ENCODE assay signal across 20 cellular contexts in genomic region chr3:129235310-129235917, GRCh38. TPM values are rescaled to one million over a fixed set of nuclear protein-coding genes. Genes with fewer than 3 reads are reported as not detected.
DNase-seq lines count a peak whose midpoint lies in the region; ATAC-seq and TF ChIP-seq lines count a peak whose summit lies in the region.
"Had no signal": no experiment of that assay in that cellular context is flagged by ENCODE, and none has a peak within 500 bp of the region (broad histone marks: within the 10 kb centered on the region; RNA-seq: fewer than 3 reads in every experiment).

No MANE protein-coding gene starts in this region.

- H3K27ac Mint-ChIP-seq in activated naive CD4-positive, alpha-beta T cell treated with anti-CD3 and anti-CD28 coated beads, Interleukin-2, amount 10 ng/mL, durations not matched to agents 7 days and 5 days: peak overlapping the region; percentile 51
- H3K27ac Mint-ChIP-seq in activated naive CD4-positive, alpha-beta T cell treated with anti-CD3 and anti-CD28 coated beads for 36 hours: no peak overlapping the region
- peak overlapping the region in 5 of 6 donors; percentile 53 to 98 (median 91) for H3K27ac Mint-ChIP-seq in naive B cell
- H3K27ac Mint-ChIP-seq: H9 had no signal

- BruUV-seq in Panc1 (replicated peaks; lab: Mats Ljungman, UMichigan): no TSS peak

- CTCF ChIA-PET in activated naive CD4-positive, alpha-beta T cell treated with anti-CD3 and anti-CD28 coated beads, Interleukin-2, amount 10 ng/mL, durations not matched to agents 7 days and 5 days (lab: Charles Lee): interaction anchor here (1.1 to 1.6 kb wide), 3 partner anchors 10 to 220 kb away, joined by 3 to 4 read pairs (median 3); no protein-coding TSS in a partner anchor
- CTCF ChIA-PET in activated naive CD4-positive, alpha-beta T cell treated with anti-CD3 and anti-CD28 coated beads for 36 hours (lab: Charles Lee): interaction anchor here (0.6 to 2.1 kb wide), 2 partner anchors 10 to 11 kb away, joined by 3 to 21 read pairs; no protein-coding TSS in a partner anchor
- CTCF ChIA-PET in Panc1 (lab: Charles Lee): no interaction called here

- no peak for TF ChIP-seq CTCF in Panc1 (IDR thresholded peaks at IDR 0.05)
- no peak for TF ChIP-seq CTCF in upper lobe of left lung (IDR thresholded peaks at IDR 0.05)

- no peak for TF ChIP-seq POLR2A in upper lobe of left lung (IDR thresholded peaks at IDR 0.05)

- no peaks in the 10 kb centered on the region for H3K27me3 Mint-ChIP-seq in activated naive CD4-positive, alpha-beta T cell treated with anti-CD3 and anti-CD28 coated beads, Interleukin-2, amount 10 ng/mL, durations not matched to agents 7 days and 5 days
- no peaks in the 10 kb centered on the region for H3K27me3 Mint-ChIP-seq in activated naive CD4-positive, alpha-beta T cell treated with anti-CD3 and anti-CD28 coated beads for 36 hours (ENCODE audit: low read depth)
- no peaks in the 10 kb centered on the region for H3K27me3 Mint-ChIP-seq in naive B cell
- H3K27me3 Mint-ChIP-seq: CD4-positive, CD25-positive, alpha-beta regulatory T cell had no signal

- H3K9me3 ChIP-seq in Panc1 (ENCODE audit: control insufficient read depth, insufficient read depth, low read depth, low read length) (no peaks in the 10 kb centered on the region), upper lobe of left lung (no peaks in the 10 kb centered on the region)
- H3K9me3 ChIP-seq: MG63, Peyer's patch had no signal

- in situ Hi-C loops in Panc1 (cut with HindIII; ENCODE audit: low pct_unique_long_range_greater_than_20kb, low sequenced_read_pairs): no loop called here

- H3K27me3 ChIP-seq in Panc1 (ENCODE audit: control insufficient read depth, insufficient read depth, low read length): no peaks in the 10 kb centered on the region
- no peaks in the 10 kb centered on the region for H3K27me3 ChIP-seq in upper lobe of left lung
- H3K27me3 ChIP-seq: MG63, Peyer's patch had no signal

- peaks cover 81% of the 10 kb centered on the region for H3K4me1 Mint-ChIP-seq in activated naive CD4-positive, alpha-beta T cell treated with anti-CD3 and anti-CD28 coated beads, Interleukin-2, amount 10 ng/mL, durations not matched to agents 7 days and 5 days
- H3K4me1 Mint-ChIP-seq in activated naive CD4-positive, alpha-beta T cell treated with anti-CD3 and anti-CD28 coated beads for 36 hours (ENCODE audit: low read depth): peaks cover 20% of the 10 kb centered on the region
- peaks cover 29 to 51% (median 42%) of the 10 kb centered on the region in 3 donors for H3K4me1 Mint-ChIP-seq in naive B cell

- intact Hi-C loops in activated naive CD4-positive, alpha-beta T cell treated with anti-CD3 and anti-CD28 coated beads for 36 hours (cut with micrococcal nuclease): no loop called here
- intact Hi-C loops in Panc1 (cut with micrococcal nuclease; ENCODE audit: unreplicated experiment): no loop called here

- no peak overlapping the region for H3K4me3 Mint-ChIP-seq in activated naive CD4-positive, alpha-beta T cell treated with anti-CD3 and anti-CD28 coated beads, Interleukin-2, amount 10 ng/mL, durations not matched to agents 7 days and 5 days
- H3K4me3 Mint-ChIP-seq in activated naive CD4-positive, alpha-beta T cell treated with anti-CD3 and anti-CD28 coated beads for 36 hours: no peak overlapping the region
- H3K4me3 Mint-ChIP-seq in naive B cell: no peak overlapping the region
- H3K4me3 Mint-ChIP-seq: CD4-positive, CD25-positive, alpha-beta regulatory T cell; H9 had no signal

- H3K4me3 ChIP-seq in Panc1 (ENCODE audit: low read depth in 2 of 2, low read length in 2 of 2): no peak overlapping the region
- H3K4me3 ChIP-seq in upper lobe of left lung: no peak overlapping the region
- H3K4me3 ChIP-seq: MG63, Peyer's patch had no signal

- 75 to 85% methylated on average over 4 of the region's 4 CpGs for WGBS in upper lobe of left lung, 2 donors

- H3K4me1 ChIP-seq in Panc1 (ENCODE audit: control insufficient read depth, insufficient read depth, low read length): peaks cover 20% of the 10 kb centered on the region
- H3K4me1 ChIP-seq in upper lobe of left lung: peaks cover 0 to 23% (median 20%) of the 10 kb centered on the region in 4 donors
- H3K4me1 ChIP-seq: Peyer's patch had no signal

- POLR2A ChIA-PET in Panc1 (lab: Charles Lee): interaction anchor here (0.6 kb wide), 1 partner anchor 15 kb away, joined by 16 read pairs; no protein-coding TSS in a partner anchor

- TF ChIP-seq EP300 in upper lobe of left lung (IDR thresholded peaks at IDR 0.05): no peak

- no peak for ATAC-seq in Panc1
- no peak for ATAC-seq in naive B cell (ENCODE audit: low read depth in 2 of 2)
- no peak for ATAC-seq in upper lobe of left lung (ENCODE audit: low FRiP score in 2 of 2)
- no peak for ATAC-seq in esophagus mucosa

- DNase-seq in activated naive CD4-positive, alpha-beta T cell treated with anti-CD3 and anti-CD28 coated beads, Interleukin-2, amount 10 ng/mL, durations not matched to agents 7 days and 5 days: no peak
- no peak for DNase-seq in activated naive CD4-positive, alpha-beta T cell treated with anti-CD3 and anti-CD28 coated beads for 36 hours
- no peak for DNase-seq in Panc1 (ENCODE audit: low read depth, low spot score)
- DNase-seq in naive B cell: no peak
- DNase-seq in upper lobe of left lung: no peak
- DNase-seq in GM19238 (ENCODE audit: insufficient read length, low spot score): no peak
- DNase-seq in activated CD4-positive, CD25-positive, alpha-beta regulatory T cell treated with anti-CD3 and anti-CD28 coated beads, Interleukin-2, amount 50 U/mL, for 72 hours: no peak
- DNase-seq: CD4-positive, CD25-positive, alpha-beta regulatory T cell; COR-L47; DMS 273 treated with DMSO at 0.1 percent for 48 hours; DND-41; H9; Kasumi-1; MG63; NCI-H1048; NCI-H1436; NCI-H2029; NCI-H526; Peyer's patch had no signal

- peaks cover 5% of the 10 kb centered on the region for H3K36me3 Mint-ChIP-seq in activated naive CD4-positive, alpha-beta T cell treated with anti-CD3 and anti-CD28 coated beads, Interleukin-2, amount 10 ng/mL, durations not matched to agents 7 days and 5 days
- no peaks in the 10 kb centered on the region for H3K36me3 Mint-ChIP-seq in activated naive CD4-positive, alpha-beta T cell treated with anti-CD3 and anti-CD28 coated beads for 36 hours (ENCODE audit: low read depth)
- H3K36me3 Mint-ChIP-seq in naive B cell: no peaks in the 10 kb centered on the region
- H3K36me3 Mint-ChIP-seq: CD4-positive, CD25-positive, alpha-beta regulatory T cell had no signal

- H3K27ac ChIP-seq in Panc1 (ENCODE audit: low read length) (peak overlapping the region; percentile 32; the same call in 1 of the 2 replicates), upper lobe of left lung (peak overlapping the region in 3 of 4 donors; percentile 65 to 79 (median 67))

- no peaks in the 10 kb centered on the region for H3K36me3 ChIP-seq in Panc1 (ENCODE audit: control insufficient read depth, insufficient read depth, low read length)
- H3K36me3 ChIP-seq in upper lobe of left lung: no peaks in the 10 kb centered on the region
- H3K36me3 ChIP-seq: MG63, Peyer's patch had no signal

- no peaks in the 10 kb centered on the region for H3K9me3 Mint-ChIP-seq in activated naive CD4-positive, alpha-beta T cell treated with anti-CD3 and anti-CD28 coated beads, Interleukin-2, amount 10 ng/mL, durations not matched to agents 7 days and 5 days
- H3K9me3 Mint-ChIP-seq in activated naive CD4-positive, alpha-beta T cell treated with anti-CD3 and anti-CD28 coated beads for 36 hours: no peaks in the 10 kb centered on the region
- H3K9me3 Mint-ChIP-seq in naive B cell: peaks cover 0 to 2% (median 0%) of the 10 kb centered on the region in 7 donors
- H3K9me3 Mint-ChIP-seq: CD4-positive, CD25-positive, alpha-beta regulatory T cell; H9 had no signal

RNA-seq across cellular contexts. Expression of gene COPG1, which starts 14.0 kb away (rescaled TPM):
- 100 to 1,000 TPM; 125 to 128 TPM for total RNA-seq in activated naive CD4-positive, alpha-beta T cell treated with anti-CD3 and anti-CD28 coated beads for 36 hours
- total RNA-seq in Panc1 (2021; ENCODE audit: unreplicated experiment) (225 TPM), upper lobe of left lung (100 to 1,000 TPM; 108 to 191 (median 171) TPM), esophagus mucosa (87.8 TPM)
- 216 TPM for polyA plus RNA-seq in Panc1 (2012; ENCODE audit: insufficient read length)
- polyA plus RNA-seq in naive B cell (ENCODE audit: low read depth in 6 of 6): 10 to 100 TPM; 48.6 to 95.6 (median 60.9) TPM

RNA-seq across cellular contexts. Expression of gene HMCES, which starts 43.3 kb away (rescaled TPM):
- total RNA-seq in activated naive CD4-positive, alpha-beta T cell treated with anti-CD3 and anti-CD28 coated beads for 36 hours: 10 to 100 TPM; 35.0 to 35.8 TPM
- total RNA-seq in Panc1 (2021; ENCODE audit: unreplicated experiment) (94.6 TPM), upper lobe of left lung (10 to 100 TPM; 27.0 to 38.0 (median 31.1) TPM), esophagus mucosa (37.2 TPM)
- polyA plus RNA-seq in Panc1 (2012; ENCODE audit: insufficient read length): 104 TPM
- 100 to 1,000 TPM; 128 to 265 (median 146) TPM for polyA plus RNA-seq in naive B cell (ENCODE audit: low read depth in 6 of 6)

RNA-seq across cellular contexts. Expression of gene CNBP, which starts 51.7 kb away (rescaled TPM):
- 100 to 1,000 TPM; 490 to 500 TPM for total RNA-seq in activated naive CD4-positive, alpha-beta T cell treated with anti-CD3 and anti-CD28 coated beads for 36 hours
- 355 TPM for total RNA-seq in Panc1 (2021; ENCODE audit: unreplicated experiment)
- polyA plus RNA-seq in Panc1 (2012; ENCODE audit: insufficient read length): 390 TPM
- 1,000 to 10,000 TPM in 3 of 6 donors, 100 to 1,000 TPM in 3; 838 to 1,460 (median 963) TPM for polyA plus RNA-seq in naive B cell (ENCODE audit: low read depth in 6 of 6)
- total RNA-seq in upper lobe of left lung: 100 to 1,000 TPM; 185 to 426 (median 312) TPM
- 236 TPM for total RNA-seq in esophagus mucosa
